22 cellular contexts compared by ENCODE assay signal in genomic region chr6:132458887-132459604, GRCh38. TPM values are rescaled to one million over a fixed set of nuclear protein-coding genes. Genes with fewer than 3 reads are reported as not detected.
"Had no signal": no experiment of that assay in that cellular context is flagged by ENCODE, and none has a peak within 500 bp of the region (broad histone marks: within the 10 kb centered on the region; RNA-seq: fewer than 3 reads in every experiment).

No MANE protein-coding gene starts in this region.

- H3K4me3 Mint-ChIP-seq: naive thymus-derived CD4-positive, alpha-beta T cell; nephron progenitor cell had no signal

- H3K27me3 Mint-ChIP-seq: naive thymus-derived CD4-positive, alpha-beta T cell had no signal

- H2AFZ ChIP-seq: hepatocyte had no signal

- H3K27ac Mint-ChIP-seq: naive thymus-derived CD4-positive, alpha-beta T cell; nephron progenitor cell had no signal

- H3K79me2 ChIP-seq: hepatocyte had no signal

- H3K9me3 ChIP-seq: left ventricle myocardium inferior, spleen, stomach had no signal

- FAIRE-seq: kidney had no signal

- H3K27me3 ChIP-seq: dorsolateral prefrontal cortex, hepatocyte, spleen, stomach had no signal

- H3K4me1 ChIP-seq: left ventricle myocardium inferior, stomach had no signal

- H3K9me3 Mint-ChIP-seq: nephron progenitor cell had no signal

- DNase-seq: dorsolateral prefrontal cortex; effector CD8-positive, alpha-beta T cell; foreskin melanocyte; head of caudate nucleus; kidney; left cardiac atrium; left ventricle myocardium inferior; mesenchymal stem cell; midbrain; naive thymus-derived CD4-positive, alpha-beta T cell; nephron progenitor cell; posterior cingulate gyrus; spleen; stimulated activated CD4-positive, alpha-beta T cell treated with anti-CD3 and anti-CD28 coated beads, Interleukin-2, amount 100 ng/mL, for 24 hours; stimulated activated CD4-positive, alpha-beta T cell treated with anti-CD3 and anti-CD28 coated beads, Interleukin-4, amount 100 ng/mL, for 4 hours; stimulated activated naive CD4-positive, alpha-beta T cell; stomach; trophoblast cell had no signal

- H3K4me3 ChIP-seq: coronary artery, dorsolateral prefrontal cortex, hepatocyte, left ventricle myocardium inferior, lung, spleen, stomach had no signal

- ATAC-seq: left cardiac atrium; naive thymus-derived CD4-positive, alpha-beta T cell; sciatic nerve had no signal

- H3K27ac ChIP-seq: coronary artery, dorsolateral prefrontal cortex, hepatocyte, left ventricle myocardium inferior, spleen, stomach had no signal

- H3K4me2 ChIP-seq: hepatocyte had no signal

- H3K4me1 Mint-ChIP-seq: naive thymus-derived CD4-positive, alpha-beta T cell; nephron progenitor cell had no signal

RNA-seq across cellular contexts. Expression of gene MOXD1, which starts 57.8 kb away (rescaled TPM):
- total RNA-seq: naive thymus-derived CD4-positive, alpha-beta T cell had no signal
- polyA plus RNA-seq: naive thymus-derived CD4-positive, alpha-beta T cell had no signal
